ENCODE assay signal across 9 cellular contexts in the genomic region with DNA sequence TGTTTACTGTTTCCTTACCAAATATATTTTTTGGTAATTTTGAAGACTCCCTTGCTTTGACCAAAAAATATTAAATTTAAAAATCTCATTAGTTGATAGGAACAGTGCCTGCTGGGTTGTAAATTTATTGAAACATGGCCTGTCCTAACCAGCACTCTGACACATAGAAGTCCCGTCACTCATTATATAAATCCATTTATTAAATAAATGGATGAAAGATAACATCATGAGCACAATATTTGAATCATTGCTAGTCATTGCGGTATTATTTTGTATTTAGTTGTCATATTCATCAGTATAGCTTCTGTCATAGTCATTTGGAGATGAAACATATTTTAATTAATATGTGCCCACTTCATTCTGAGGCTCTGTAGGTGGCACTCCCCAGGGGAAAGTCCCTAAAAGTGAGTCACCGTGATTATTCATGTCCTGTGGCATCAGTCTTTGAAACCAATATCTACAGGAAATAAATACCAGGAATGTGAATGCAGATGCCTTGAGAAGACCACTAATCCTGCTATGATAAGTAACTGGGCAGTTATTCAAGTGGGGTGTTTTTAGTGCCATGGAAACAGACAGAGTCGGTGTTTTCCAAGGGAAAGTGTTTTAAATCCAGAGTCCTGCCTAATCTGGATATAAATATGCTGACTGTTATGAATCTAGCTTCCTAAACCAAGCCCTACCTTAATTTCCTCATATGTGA.
DNase-seq lines count a peak whose midpoint lies in the region; ATAC-seq and TF ChIP-seq lines count a peak whose summit lies in the region.
"Had no signal": no experiment of that assay in that cellular context is flagged by ENCODE, and none has a peak within 500 bp of the region (broad histone marks: within the 10 kb centered on the region; RNA-seq: fewer than 3 reads in every experiment).

No MANE protein-coding gene starts in this region.

- TF ChIP-seq CTCF in prostate gland (IDR thresholded peaks at IDR 0.05) (no peak), glutamatergic neuron (IDR thresholded peaks at IDR 0.05; ENCODE audit: partially characterized antibody, unreplicated experiment) (no peak)

- no peaks in the 10 kb centered on the region for H3K36me3 ChIP-seq in CD4-positive, CD25-positive, alpha-beta regulatory T cell (ENCODE audit: control insufficient read depth, insufficient read depth, low read length)
- no peaks in the 10 kb centered on the region for H3K36me3 ChIP-seq in HUES6 (ENCODE audit: control insufficient read depth, insufficient read depth, low read length)
- H3K36me3 ChIP-seq in adipocyte (ENCODE audit: control insufficient read depth, insufficient read depth, low read length, severe bottlenecking), result no peaks in the 10 kb centered on the region
- H3K36me3 ChIP-seq in mesenchymal stem cell (ENCODE audit: control insufficient read depth in 1 of 2, insufficient read depth in 2 of 2, low read depth in 1 of 2, low read length in 2 of 2), result no peaks in the 10 kb centered on the region
- no peaks in the 10 kb centered on the region for H3K36me3 ChIP-seq in prostate gland

- H3K27ac Mint-ChIP-seq in CD4-positive, CD25-positive, alpha-beta regulatory T cell, result peak overlapping the region in 2 of 3 donors; percentile 6 to 69
- H3K27ac Mint-ChIP-seq in glutamatergic neuron (ENCODE audit: unreplicated experiment), result no peak overlapping the region

- peaks cover 2% of the 10 kb centered on the region for H3K27me3 ChIP-seq in CD4-positive, CD25-positive, alpha-beta regulatory T cell (ENCODE audit: control insufficient read depth, insufficient read depth, low read length)
- H3K27me3 ChIP-seq in HUES6 (ENCODE audit: control insufficient read depth, insufficient read depth, low read length), result no peaks in the 10 kb centered on the region
- no peaks in the 10 kb centered on the region for H3K27me3 ChIP-seq in adipocyte (replicated peaks; ENCODE audit: control insufficient read depth, insufficient read depth, low read length)
- no peaks in the 10 kb centered on the region for H3K27me3 ChIP-seq in mesenchymal stem cell (ENCODE audit: control insufficient read depth in 1 of 2, insufficient read depth in 1 of 2, low read length in 2 of 2)
- H3K27me3 ChIP-seq in prostate gland (replicated peaks; ENCODE audit: insufficient read depth), result no peaks in the 10 kb centered on the region

- peaks cover 0 to 2% (median 0%) of the 10 kb centered on the region in 7 donors for H3K9me3 Mint-ChIP-seq in CD4-positive, CD25-positive, alpha-beta regulatory T cell
- no peaks in the 10 kb centered on the region for H3K9me3 Mint-ChIP-seq in glutamatergic neuron (ENCODE audit: unreplicated experiment)
- H3K9me3 Mint-ChIP-seq: neural crest cell had no signal

- peaks cover 15% of the 10 kb centered on the region for H3K4me1 ChIP-seq in CD4-positive, CD25-positive, alpha-beta regulatory T cell (ENCODE audit: control insufficient read depth, insufficient read depth, low read length, poor library complexity, severe bottlenecking)
- H3K4me1 ChIP-seq in HUES6 (ENCODE audit: control insufficient read depth, insufficient read depth, low read length) (peaks cover 18% of the 10 kb centered on the region; the same call in 1 of the 2 replicates), adipocyte (ENCODE audit: control insufficient read depth, insufficient read depth, low read length) (peaks cover 19% of the 10 kb centered on the region), mesenchymal stem cell (ENCODE audit: control insufficient read depth, insufficient read depth, low read depth, low read length) (peaks cover 1% of the 10 kb centered on the region), prostate gland (replicated peaks) (no peaks in the 10 kb centered on the region)

- no peak overlapping the region for H2BK12ac ChIP-seq in mesenchymal stem cell (ENCODE audit: low read length in 2 of 2)

- no peak overlapping the region for H3K14ac ChIP-seq in mesenchymal stem cell (ENCODE audit: low read length in 2 of 2)

- peak overlapping the region; percentile 34 for H3K27ac ChIP-seq in CD4-positive, CD25-positive, alpha-beta regulatory T cell (ENCODE audit: insufficient read depth, low read length, poor library complexity, severe bottlenecking)
- H3K27ac ChIP-seq in HUES6 (ENCODE audit: low read depth, low read length) (peak overlapping the region; percentile 17; the same call in 1 of the 2 replicates), mesenchymal stem cell (ENCODE audit: low read length, poor library complexity, severe bottlenecking) (peak overlapping the region; percentile 86), prostate gland (no peak overlapping the region)

- H3K4me1 Mint-ChIP-seq in CD4-positive, CD25-positive, alpha-beta regulatory T cell, result peaks cover 14 to 27% (median 22%) of the 10 kb centered on the region in 4 donors
- H3K4me1 Mint-ChIP-seq in glutamatergic neuron (ENCODE audit: low read depth, unreplicated experiment), result peaks cover 3% of the 10 kb centered on the region

- no peak overlapping the region for H2BK15ac ChIP-seq in mesenchymal stem cell (ENCODE audit: low read depth, poor library complexity, severe bottlenecking)

- no peaks in the 10 kb centered on the region for H3K9me3 ChIP-seq in CD4-positive, CD25-positive, alpha-beta regulatory T cell (ENCODE audit: control insufficient read depth in 2 of 2, low read length in 2 of 2)
- H3K9me3 ChIP-seq in HUES6 (ENCODE audit: control insufficient read depth, insufficient read depth, low read depth, low read length) (no peaks in the 10 kb centered on the region), adipocyte (ENCODE audit: control insufficient read depth, low read length) (no peaks in the 10 kb centered on the region), mesenchymal stem cell (ENCODE audit: control insufficient read depth, low read length) (no peaks in the 10 kb centered on the region), prostate gland (no peaks in the 10 kb centered on the region)

- no peak overlapping the region for H3K18ac ChIP-seq in mesenchymal stem cell (ENCODE audit: low read depth in 1 of 2, low read length in 2 of 2)

- peak overlapping the region; percentile 21 for H3K9ac ChIP-seq in HUES6 (ENCODE audit: low read length)
- H3K9ac ChIP-seq in adipocyte (ENCODE audit: low read length), result no peak overlapping the region
- peak overlapping the region; percentile 88 for H3K9ac ChIP-seq in mesenchymal stem cell (ENCODE audit: low read length)

- H2BK120ac ChIP-seq in mesenchymal stem cell (ENCODE audit: low read depth, low read length), result no peak overlapping the region

- no peak overlapping the region for H3K4me3 Mint-ChIP-seq in CD4-positive, CD25-positive, alpha-beta regulatory T cell
- no peak overlapping the region for H3K4me3 Mint-ChIP-seq in glutamatergic neuron (ENCODE audit: unreplicated experiment)
- H3K4me3 Mint-ChIP-seq: neural crest cell had no signal

- H3K4me3 ChIP-seq in CD4-positive, CD25-positive, alpha-beta regulatory T cell (ENCODE audit: low read depth, low read length), result peak overlapping the region; percentile 15
- H3K4me3 ChIP-seq in HUES6 (ENCODE audit: low read depth, low read length) (no peak overlapping the region), adipocyte (ENCODE audit: low read length) (peak overlapping the region; percentile 33), mesenchymal stem cell (ENCODE audit: insufficient read depth in 1 of 2, low read depth in 1 of 2, low read length in 2 of 2) (peak overlapping the region in 1 of 2 experiments; percentile 4), prostate gland (no peak overlapping the region)

- ATAC-seq in CD4-positive, CD25-positive, alpha-beta regulatory T cell (ENCODE audit: low read depth in 2 of 2), result peak; percentile 69 to 75
- ATAC-seq in GM21723 (IDR thresholded peaks at IDR 0.05; ENCODE audit: unreplicated experiment), result no peak

- peaks cover 4% of the 10 kb centered on the region for H3K27me3 Mint-ChIP-seq in CD4-positive, CD25-positive, alpha-beta regulatory T cell
- H3K27me3 Mint-ChIP-seq in glutamatergic neuron (ENCODE audit: unreplicated experiment), result no peaks in the 10 kb centered on the region

- H4K91ac ChIP-seq in mesenchymal stem cell (ENCODE audit: low read length), result no peak overlapping the region

- H3K4me2 ChIP-seq in mesenchymal stem cell (ENCODE audit: low read length, poor library complexity, severe bottlenecking), result no peak overlapping the region

- H2AFZ ChIP-seq in mesenchymal stem cell (ENCODE audit: low read depth, low read length), result no peak overlapping the region

- H2AK5ac ChIP-seq in mesenchymal stem cell (ENCODE audit: low read length, severe bottlenecking), result no peak overlapping the region

- no peak overlapping the region for H2BK5ac ChIP-seq in mesenchymal stem cell (ENCODE audit: low read depth, low read length, poor library complexity, severe bottlenecking)

- no peak overlapping the region for H4K8ac ChIP-seq in mesenchymal stem cell (ENCODE audit: low read length)

- H3K79me1 ChIP-seq in mesenchymal stem cell (replicated peaks; ENCODE audit: low read length, poor library complexity, severe bottlenecking), result no peaks in the 10 kb centered on the region

- intact Hi-C loops in prostate gland (cut with DNase I), result loop anchor here (5.0 to 10.0 kb wide), 4 partner anchors 175 to 628 kb away; no protein-coding TSS in a partner anchor

- TF ChIP-seq POLR2A in prostate gland (IDR thresholded peaks at IDR 0.05), result no peak

- DNase-seq in CD4-positive, CD25-positive, alpha-beta regulatory T cell, result peak; percentile 21 to 61 (median 28)
- DNase-seq in adipocyte (ENCODE audit: low read depth) (peak; percentile 90), mesenchymal stem cell (peak; percentile 97), prostate gland (ENCODE audit: low spot score) (no peak), Kasumi-1 (lab: John Stamatoyannopoulos, UW) (no peak), glutamatergic neuron (no peak)

- no peaks in the 10 kb centered on the region for H3K36me3 Mint-ChIP-seq in CD4-positive, CD25-positive, alpha-beta regulatory T cell
- H3K36me3 Mint-ChIP-seq in glutamatergic neuron (ENCODE audit: unreplicated experiment), result no peaks in the 10 kb centered on the region

- H3K23ac ChIP-seq in mesenchymal stem cell (ENCODE audit: low read length in 2 of 2), result no peak overlapping the region

- whole genome bisulfite sequencing in mesenchymal stem cell, result 0% methylated on average over 1 of the region's 4 CpGs
- 54% methylated on average over 4 of the region's 4 CpGs for WGBS in prostate gland

- no peak overlapping the region for H3K4ac ChIP-seq in mesenchymal stem cell (ENCODE audit: low read depth in 1 of 2, low read length in 2 of 2)

Comparison
In these comparisons a context has a peak if more than half of its experiments do, and no peak if none do; other contexts are left out.
1. DNase-seq: peak in CD4-positive, CD25-positive, alpha-beta regulatory T cell (3 of 3), adipocyte (single experiment) and mesenchymal stem cell (single experiment); none in prostate gland (single experiment), Kasumi-1 (0 of 2) and glutamatergic neuron (single experiment).
2. H3K27ac ChIP-seq: peak in CD4-positive, CD25-positive, alpha-beta regulatory T cell (single experiment), HUES6 (single experiment) and mesenchymal stem cell (single experiment); none in prostate gland (0 of 2).
3. H3K4me3 ChIP-seq: peak in CD4-positive, CD25-positive, alpha-beta regulatory T cell (single experiment) and adipocyte (single experiment); none in HUES6 (single experiment) and prostate gland (0 of 2).